Comparison of ENCODE assay signal across 1 cellular context in genomic region chr2:230408244-230408842, GRCh38.
TF ChIP-seq lines count a peak whose summit lies in the region.

No MANE protein-coding gene starts in this region.

TF ChIP-seq in liver, 16 proteins besides CTCF, POLR2A, EP300 and RAD21 (continued from another document):
- TF ChIP-seq YY1 (IDR thresholded peaks at IDR 0.05), result no peak
- TF ChIP-seq TAF1 (conservative IDR thresholded peaks at IDR 0.05), result no peak
- TF ChIP-seq HNF4G (IDR thresholded peaks at IDR 0.05), result no peak
